8 cellular contexts compared by ENCODE assay signal in the genomic region with DNA sequence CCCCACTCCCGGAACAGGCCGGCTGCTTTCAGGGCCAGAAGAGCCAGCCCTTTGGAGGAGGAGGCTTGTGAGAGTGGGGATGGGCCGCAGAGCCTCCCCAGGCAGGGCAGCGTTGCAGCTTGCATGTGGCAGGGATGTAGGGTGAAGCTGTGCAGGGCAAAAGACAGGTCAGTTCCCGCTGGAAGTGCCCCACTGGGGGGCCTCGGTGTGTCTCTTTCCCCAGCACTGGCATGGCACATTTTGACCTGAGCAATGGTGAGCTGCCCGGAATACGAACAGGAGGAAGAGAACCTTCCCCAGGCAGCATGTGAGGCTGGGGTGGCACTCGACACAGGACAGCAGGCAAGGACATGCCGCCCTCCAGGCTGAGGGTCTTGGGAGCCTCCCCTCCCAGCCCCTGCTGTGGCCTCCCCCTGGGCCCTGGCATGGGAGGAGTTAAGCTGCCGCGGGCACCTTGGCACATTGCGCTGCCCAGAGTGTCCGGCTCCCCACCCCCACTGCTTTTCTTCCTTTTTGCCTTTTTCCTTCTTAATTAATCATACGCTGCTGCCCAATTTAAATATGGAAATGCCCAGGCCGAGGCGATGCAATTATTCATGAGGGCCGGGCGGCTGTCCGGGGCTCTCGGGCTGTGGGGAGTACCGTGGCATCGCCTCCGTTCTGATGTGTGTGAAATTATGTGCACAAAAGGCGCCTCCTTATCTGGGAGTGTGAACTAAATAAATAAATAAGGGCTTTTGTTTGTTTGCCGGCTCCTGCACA.
DNase-seq lines count a peak whose midpoint lies in the region; ATAC-seq and TF ChIP-seq lines count a peak whose summit lies in the region.

No MANE protein-coding gene starts in this region.

- POLR2A ChIA-PET in activated CD4-positive, alpha-beta T cell treated with anti-CD3 and anti-CD28 coated beads for 36 hours (lab: Charles Lee) = interaction anchor here (0.9 to 1.5 kb wide), 3 partner anchors 9 to 20 kb away, joined by 3 to 6 read pairs (median 4); no protein-coding TSS in a partner anchor

- peaks cover 95% of the 10 kb centered on the region for H3K4me1 ChIP-seq in suprapubic skin

- H3K9me3 Mint-ChIP-seq in activated CD4-positive, alpha-beta T cell treated with anti-CD3 and anti-CD28 coated beads for 36 hours (ENCODE audit: low read depth) = no peaks in the 10 kb centered on the region

- WGBS in lower leg skin, 2 donors = 0 to 3% methylated on average over 22 to 26 of the region's 26 CpGs
- under 1% methylated on average over 19 of the region's 26 CpGs for WGBS in suprapubic skin

- no peaks in the 10 kb centered on the region for H3K36me3 ChIP-seq in suprapubic skin

- CTCF ChIA-PET in activated CD4-positive, alpha-beta T cell treated with anti-CD3 and anti-CD28 coated beads for 36 hours (lab: Charles Lee) = interaction anchor here (0.8 to 2.0 kb wide), 2 partner anchors 16 to 31 kb away, joined by 3 to 9 read pairs; no protein-coding TSS in a partner anchor

- peaks cover 51% of the 10 kb centered on the region for H3K4me1 Mint-ChIP-seq in activated CD4-positive, alpha-beta T cell treated with anti-CD3 and anti-CD28 coated beads for 36 hours

- peaks cover 3% of the 10 kb centered on the region for H3K36me3 Mint-ChIP-seq in activated CD4-positive, alpha-beta T cell treated with anti-CD3 and anti-CD28 coated beads for 36 hours (ENCODE audit: low read depth)

- H3K9me3 ChIP-seq in suprapubic skin = no peaks in the 10 kb centered on the region

- H3K4me3 ChIP-seq in lower leg skin (ENCODE audit: low read depth, poor library complexity, severe bottlenecking) = peak overlapping the region; percentile 4
- peak overlapping the region; percentile 83 for H3K4me3 ChIP-seq in suprapubic skin

- intact Hi-C loops in activated CD4-positive, alpha-beta T cell treated with anti-CD3 and anti-CD28 coated beads for 36 hours (cut with DNase I, micrococcal nuclease) = loop anchor here in 1 of 2 experiments (1.0 to 5.0 kb wide), 3 partner anchors 17 to 199 kb away; a partner anchor contains a TSS
- intact Hi-C loops in lower leg skin (cut with DNase I; ENCODE audit: low total_unique reads) = loop anchor here (2.0 kb wide), 1 partner anchor 28 kb away; no protein-coding TSS in a partner anchor

- H3K27me3 Mint-ChIP-seq in activated CD4-positive, alpha-beta T cell treated with anti-CD3 and anti-CD28 coated beads for 36 hours = no peaks in the 10 kb centered on the region

- peak overlapping the region; percentile 95 for H3K27ac Mint-ChIP-seq in activated CD4-positive, alpha-beta T cell treated with anti-CD3 and anti-CD28 coated beads for 36 hours

- H3K27me3 ChIP-seq in suprapubic skin = no peaks in the 10 kb centered on the region

- peak; percentile 49 for DNase-seq in activated CD4-positive, alpha-beta T cell treated with anti-CD3 and anti-CD28 coated beads for 36 hours
- DNase-seq in activated CD4-positive, alpha-beta T cell treated with anti-CD3 and anti-CD28 coated beads, Interleukin-2, amount 50 U/mL, for 1 hour = no peak
- DNase-seq in RKO (ENCODE audit: low spot score) (peak; percentile 79), caudate nucleus (lab: John Stamatoyannopoulos, UW) (peak in 12 of 61 donors; percentile 68 to 89 (median 79)), lower leg skin (ENCODE audit: low spot score in 2 of 2) (peak; percentile 45 to 90), suprapubic skin (ENCODE audit: low spot score in 2 of 2) (peak; percentile 76 to 83), NCI-H82 (lab: John Stamatoyannopoulos, UW) (no peak), HPDE6-E6E7 (ENCODE audit: extremely low spot score) (no peak)

- ATAC-seq in activated CD4-positive, alpha-beta T cell treated with anti-CD3 and anti-CD28 coated beads for 36 hours = peak; percentile 39

- TF ChIP-seq POLR2A in lower leg skin (IDR thresholded peaks at IDR 0.05) (no peak), suprapubic skin (IDR thresholded peaks at IDR 0.05) (no peak)

- TF ChIP-seq CTCF in lower leg skin (IDR thresholded peaks at IDR 0.05) (no peak), suprapubic skin (IDR thresholded peaks at IDR 0.05) (no peak)

- TF ChIP-seq EP300 in suprapubic skin (IDR thresholded peaks at IDR 0.05) = no peak

- peak overlapping the region; percentile 82 for H3K4me3 Mint-ChIP-seq in activated CD4-positive, alpha-beta T cell treated with anti-CD3 and anti-CD28 coated beads for 36 hours

- H3K27ac ChIP-seq in caudate nucleus (ENCODE audit: low read depth, low read length) (peak overlapping the region; percentile 99), suprapubic skin (peak overlapping the region; percentile 98)

Comparison
In these comparisons a context has a peak if more than half of its experiments do, and no peak if none do; other contexts are left out.
1. DNase-seq: peak in activated CD4-positive, alpha-beta T cell treated with anti-CD3 and anti-CD28 coated beads for 36 hours (single experiment), RKO (single experiment), lower leg skin (2 of 2) and suprapubic skin (2 of 2); none in activated CD4-positive, alpha-beta T cell treated with anti-CD3 and anti-CD28 coated beads, Interleukin-2, amount 50 U/mL, for 1 hour (single experiment), NCI-H82 (single experiment) and HPDE6-E6E7 (single experiment).